Comparison of ENCODE assay signal across 22 cellular contexts in genomic region chr5:42881416-42882109, GRCh38.
DNase-seq lines count a peak whose midpoint lies in the region; ATAC-seq and TF ChIP-seq lines count a peak whose summit lies in the region.
"Had no signal": no experiment of that assay in that cellular context is flagged by ENCODE, and none has a peak within 500 bp of the region (broad histone marks: within the 10 kb centered on the region; RNA-seq: fewer than 3 reads in every experiment).

No MANE protein-coding gene starts in this region.

- H3K4me3 ChIP-seq in Karpas-422 (ENCODE audit: low read length) = no peak overlapping the region
- H3K4me3 ChIP-seq in hepatocyte = no peak overlapping the region
- H3K4me3 ChIP-seq in skeletal muscle tissue (ENCODE audit: low read length in 3 of 3) = no peak overlapping the region
- H3K4me3 ChIP-seq: BLaER1, GM12878, SJSA1 had no signal

- H3K9me2 ChIP-seq in Karpas-422 (replicated peaks; ENCODE audit: insufficient read depth, low read length) = no peaks in the 10 kb centered on the region
- H3K9me2 ChIP-seq in hepatocyte (replicated peaks; ENCODE audit: insufficient read depth) = no peaks in the 10 kb centered on the region

- H3K36me3 ChIP-seq in Karpas-422 (ENCODE audit: insufficient read depth, low read length) = no peaks in the 10 kb centered on the region
- no peaks in the 10 kb centered on the region for H3K36me3 ChIP-seq in hepatocyte (replicated peaks; ENCODE audit: insufficient read depth, low read depth)
- no peaks in the 10 kb centered on the region for H3K36me3 ChIP-seq in skeletal muscle tissue (ENCODE audit: control insufficient read depth in 3 of 3, insufficient read depth in 3 of 3, low read length in 3 of 3)
- H3K36me3 ChIP-seq: BLaER1, SJSA1 had no signal

- H3K4me1 ChIP-seq in Karpas-422 (ENCODE audit: low read length) = no peaks in the 10 kb centered on the region
- peaks cover 45% of the 10 kb centered on the region for H3K4me1 ChIP-seq in hepatocyte (ENCODE audit: insufficient read depth)
- H3K4me1 ChIP-seq in skeletal muscle tissue (ENCODE audit: control insufficient read depth in 3 of 3, insufficient read depth in 3 of 3, low read length in 3 of 3) = no peaks in the 10 kb centered on the region
- H3K4me1 ChIP-seq: BLaER1, SJSA1 had no signal

- H3K4me3 Mint-ChIP-seq in activated CD4-positive, alpha-beta memory T cell treated with anti-CD3 and anti-CD28 coated beads, Interleukin-2, amount 10 ng/mL, durations not matched to agents 7 days and 5 days = no peak overlapping the region
- H3K4me3 Mint-ChIP-seq: CD4-positive, alpha-beta memory T cell had no signal

- no peak overlapping the region for H3K4me2 ChIP-seq in Karpas-422 (ENCODE audit: low read depth, low read length, poor library complexity, severe bottlenecking)
- H3K4me2 ChIP-seq in hepatocyte = no peak overlapping the region
- H3K4me2 ChIP-seq: BLaER1 had no signal

- H3K27me3 ChIP-seq in Karpas-422 (ENCODE audit: low read length) (no peaks in the 10 kb centered on the region), hepatocyte (no peaks in the 10 kb centered on the region), skeletal muscle tissue (ENCODE audit: control insufficient read depth in 3 of 3, insufficient read depth in 3 of 3, low read length in 3 of 3) (no peaks in the 10 kb centered on the region)
- H3K27me3 ChIP-seq: BLaER1, SJSA1 had no signal

- CTCF ChIA-PET in activated CD4-positive, alpha-beta memory T cell treated with anti-CD3 and anti-CD28 coated beads, Interleukin-2, amount 10 ng/mL, durations not matched to agents 7 days and 5 days (lab: Charles Lee) = interaction anchor here (2.8 kb wide), 1 partner anchor 27 kb away, joined by 6 read pairs; no protein-coding TSS in a partner anchor

- ATAC-seq in GM21447 (IDR thresholded peaks at IDR 0.05; ENCODE audit: unreplicated experiment) = no peak
- no peak for ATAC-seq in GM21515 (IDR thresholded peaks at IDR 0.05; ENCODE audit: unreplicated experiment)
- ATAC-seq: GM12878, HCT116, Panc1 had no signal

- DNase-seq in Karpas-422 (peak; percentile 31), SK-MEL-5 (ENCODE audit: low read depth, low spot score) (peak; percentile 37), hepatocyte (ENCODE audit: low spot score) (no peak)
- DNase-seq in activated CD4-positive, alpha-beta memory T cell treated with anti-CD3 and anti-CD28 coated beads, Interleukin-2, amount 10 ng/mL, durations not matched to agents 7 days and 5 days = no peak
- DNase-seq: CD4-positive, alpha-beta memory T cell; DND-41; MM.1S; NCI-H1048; NCI-H1436; NCI-H187 treated with DMSO at 0.1 percent for 48 hours; NCI-H226; NCI-H510A treated with DMSO at 0.1 percent for 48 hours; NCI-H774; NK-92 treated with Interleukin-12 subunit alpha and Interleukin-12 subunit beta, amount 100 ng/mL, for 24 hours had no signal

- H3K36me3 Mint-ChIP-seq in activated CD4-positive, alpha-beta memory T cell treated with anti-CD3 and anti-CD28 coated beads, Interleukin-2, amount 10 ng/mL, durations not matched to agents 7 days and 5 days (ENCODE audit: low read depth) = no peaks in the 10 kb centered on the region
- H3K36me3 Mint-ChIP-seq: CD4-positive, alpha-beta memory T cell had no signal

- 90% methylated on average over 5 of the region's 5 CpGs for WGBS in hepatocyte (ENCODE audit: low lambda C conversion rate, missing lambda C conversion rate)

- H2AFZ ChIP-seq in Karpas-422 (ENCODE audit: low read length) (no peak overlapping the region), hepatocyte (no peak overlapping the region)

- H3K79me2 ChIP-seq in Karpas-422 (ENCODE audit: low read length) (no peaks in the 10 kb centered on the region), hepatocyte (no peaks in the 10 kb centered on the region)

- H3K9ac ChIP-seq in Karpas-422 (ENCODE audit: low read length) (no peak overlapping the region), skeletal muscle tissue (ENCODE audit: low read depth in 1 of 3, low read length in 3 of 3) (no peak overlapping the region)
- H3K9ac ChIP-seq: BLaER1 had no signal

- in situ Hi-C loops in SK-MEL-5 (cut with HindIII; ENCODE audit: low pct_unique_long_range_greater_than_20kb, low sequenced_read_pairs) = no loop called here

- POLR2A ChIA-PET in activated CD4-positive, alpha-beta memory T cell treated with anti-CD3 and anti-CD28 coated beads, Interleukin-2, amount 10 ng/mL, durations not matched to agents 7 days and 5 days (lab: Charles Lee) = no interaction called here

- H3K27me3 Mint-ChIP-seq in activated CD4-positive, alpha-beta memory T cell treated with anti-CD3 and anti-CD28 coated beads, Interleukin-2, amount 10 ng/mL, durations not matched to agents 7 days and 5 days = peaks cover 2% of the 10 kb centered on the region

- peaks cover 2% of the 10 kb centered on the region for H3K4me1 Mint-ChIP-seq in activated CD4-positive, alpha-beta memory T cell treated with anti-CD3 and anti-CD28 coated beads, Interleukin-2, amount 10 ng/mL, durations not matched to agents 7 days and 5 days

- H3K27ac ChIP-seq in Karpas-422 (ENCODE audit: low read length) = no peak overlapping the region
- H3K27ac ChIP-seq in hepatocyte = peak overlapping the region; percentile 91
- H3K27ac ChIP-seq in skeletal muscle tissue (ENCODE audit: low read depth, low read length) = peak overlapping the region; percentile 11
- H3K27ac ChIP-seq: BLaER1, SJSA1 had no signal

- H3K27ac Mint-ChIP-seq in activated CD4-positive, alpha-beta memory T cell treated with anti-CD3 and anti-CD28 coated beads, Interleukin-2, amount 10 ng/mL, durations not matched to agents 7 days and 5 days = no peak overlapping the region
- H3K27ac Mint-ChIP-seq: CD4-positive, alpha-beta memory T cell had no signal

- H4K20me1 ChIP-seq in Karpas-422 (ENCODE audit: insufficient read depth, low read depth, low read length) (no peaks in the 10 kb centered on the region), hepatocyte (ENCODE audit: insufficient read depth, poor library complexity, severe bottlenecking) (no peaks in the 10 kb centered on the region)
- H4K20me1 ChIP-seq: BLaER1 had no signal

- H3K9me3 Mint-ChIP-seq in activated CD4-positive, alpha-beta memory T cell treated with anti-CD3 and anti-CD28 coated beads, Interleukin-2, amount 10 ng/mL, durations not matched to agents 7 days and 5 days = no peaks in the 10 kb centered on the region
- H3K9me3 Mint-ChIP-seq: CD4-positive, alpha-beta memory T cell had no signal

- no peaks in the 10 kb centered on the region for H3K9me3 ChIP-seq in Karpas-422 (ENCODE audit: low read length)
- no peaks in the 10 kb centered on the region for H3K9me3 ChIP-seq in hepatocyte (ENCODE audit: low read depth)
- H3K9me3 ChIP-seq in skeletal muscle tissue (ENCODE audit: control insufficient read depth in 3 of 3, low read length in 3 of 3) = no peaks in the 10 kb centered on the region
- H3K9me3 ChIP-seq: BLaER1, SJSA1 had no signal

- TF ChIP-seq CTCF in hepatocyte (IDR thresholded peaks at IDR 0.05; ENCODE audit: poor library complexity) = no peak

Comparison
In these comparisons a context has a peak if more than half of its experiments do, and no peak if none do; other contexts are left out.
1. DNase-seq: peak in Karpas-422 (single experiment) and SK-MEL-5 (single experiment); none in hepatocyte (single experiment) and activated CD4-positive, alpha-beta memory T cell treated with anti-CD3 and anti-CD28 coated beads, Interleukin-2, amount 10 ng/mL, durations not matched to agents 7 days and 5 days (single experiment).